ENCODE assay signal across 8 cellular contexts in the genomic region with DNA sequence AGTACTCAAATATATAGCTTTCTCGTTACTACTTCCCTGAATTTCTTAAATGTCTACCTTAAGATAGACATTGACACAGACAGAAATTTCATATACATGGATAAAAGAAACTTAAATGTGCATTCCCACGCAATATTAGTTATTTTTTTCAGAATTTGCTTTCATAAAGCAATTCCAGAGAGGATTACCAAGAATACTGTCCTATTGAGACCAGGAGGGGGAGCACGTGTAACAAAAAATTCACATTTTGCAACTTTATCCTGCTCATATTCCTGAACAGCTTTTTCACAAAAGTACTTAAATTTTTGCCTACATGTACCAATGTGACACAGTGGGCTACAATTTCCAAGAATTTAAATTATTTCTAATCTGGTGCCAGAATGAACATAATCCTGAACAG. TPM values are rescaled to one million over a fixed set of nuclear protein-coding genes. Genes with fewer than 3 reads are reported as not detected.
DNase-seq lines count a peak whose midpoint lies in the region; ATAC-seq and TF ChIP-seq lines count a peak whose summit lies in the region.

No MANE protein-coding gene starts in this region.

- peaks cover 61% of the 10 kb centered on the region for H3K36me3 Mint-ChIP-seq in effector memory CD8-positive, alpha-beta T cell (ENCODE audit: insufficient read depth)

- H3K9me3 Mint-ChIP-seq in effector memory CD8-positive, alpha-beta T cell: peaks cover 0 to 3% of the 10 kb centered on the region in 2 donors

- in situ Hi-C loops in Caki2 (cut with HindIII; ENCODE audit: low pct_unique_long_range_greater_than_20kb, low sequenced_read_pairs): no loop called here

- no peaks in the 10 kb centered on the region for H3K9me3 ChIP-seq in thyroid gland

- intact Hi-C loops in thyroid gland (cut with DNase I): loop anchor here (10.0 kb wide), 1 partner anchor 160 kb away; no protein-coding TSS in a partner anchor

- no peak overlapping the region for H3K4me3 ChIP-seq in thyroid gland (replicated peaks in 1 of 3)

- WGBS in thyroid gland, 2 donors: 59 to 61% methylated on average over 3 of the region's 3 CpGs

- H3K4me3 Mint-ChIP-seq in effector memory CD8-positive, alpha-beta T cell: no peak overlapping the region

- TF ChIP-seq CTCF in thyroid gland (IDR thresholded peaks at IDR 0.05): peak in 4 of 6 experiments; percentile 32 to 71 (median 62)

- no peak overlapping the region for H3K27ac ChIP-seq in thyroid gland

- H3K27me3 ChIP-seq in thyroid gland: no peaks in the 10 kb centered on the region

- H3K27me3 Mint-ChIP-seq in effector memory CD8-positive, alpha-beta T cell: no peaks in the 10 kb centered on the region

- H3K36me3 ChIP-seq in thyroid gland: peaks cover 29 to 57% of the 10 kb centered on the region in 2 donors

- H3K4me1 ChIP-seq in thyroid gland: no peaks in the 10 kb centered on the region

- TF ChIP-seq POLR2A in thyroid gland (IDR thresholded peaks at IDR 0.05): no peak

- no peak for ATAC-seq in effector memory CD8-positive, alpha-beta T cell (replicated peaks)

- H3K27ac Mint-ChIP-seq in effector memory CD8-positive, alpha-beta T cell: no peak overlapping the region

- no peaks in the 10 kb centered on the region for H3K4me1 Mint-ChIP-seq in effector memory CD8-positive, alpha-beta T cell (ENCODE audit: low read depth in 2 of 2)

- DNase-seq in Caki2 (ENCODE audit: low read depth) (peak; percentile 12), HPDE6-E6E7 (ENCODE audit: extremely low spot score) (peak; percentile 12), SW 1271 (lab: John Stamatoyannopoulos, UW) (peak; percentile 2 to 59), glomerular visceral epithelial cell (ENCODE audit: extremely low spot score) (peak; percentile 62), thyroid gland (peak in 1 of 2 donors; percentile 12)
- no peak for DNase-seq in activated CD4-positive, alpha-beta T cell treated with anti-CD3 and anti-CD28 coated beads, Interleukin-2, amount 50 U/mL, for 4 hours
- DNase-seq in effector memory CD8-positive, alpha-beta T cell: no peak
- DNase-seq in stimulated activated CD4-positive, alpha-beta T cell treated with anti-CD3 and anti-CD28 coated beads, Interleukin-4, amount 100 ng/mL, for 1 hour: no peak

RNA-seq across cellular contexts. Expression of a gene that starts 30.7 kb away (rescaled TPM):
- total RNA-seq in Caki2 (2014; rRNA removed; shearing (Covaris generic); ENCODE audit: low replicate concordance): 24.1 and 49.6 TPM in 2 replicates
- total RNA-seq in thyroid gland: 10 to 100 TPM; 24.7 to 55.9 (median 36.3) TPM

Comparison
In these comparisons a context has a peak if more than half of its experiments do, and no peak if none do; other contexts are left out.
1. DNase-seq: peak in Caki2 (single experiment), HPDE6-E6E7 (single experiment), SW 1271 (2 of 2) and glomerular visceral epithelial cell (single experiment); none in activated CD4-positive, alpha-beta T cell treated with anti-CD3 and anti-CD28 coated beads, Interleukin-2, amount 50 U/mL, for 4 hours (0 of 2), effector memory CD8-positive, alpha-beta T cell (0 of 3) and stimulated activated CD4-positive, alpha-beta T cell treated with anti-CD3 and anti-CD28 coated beads, Interleukin-4, amount 100 ng/mL, for 1 hour (single experiment).